Comparison of ENCODE assay signal across 8 cellular contexts in the genomic region with DNA sequence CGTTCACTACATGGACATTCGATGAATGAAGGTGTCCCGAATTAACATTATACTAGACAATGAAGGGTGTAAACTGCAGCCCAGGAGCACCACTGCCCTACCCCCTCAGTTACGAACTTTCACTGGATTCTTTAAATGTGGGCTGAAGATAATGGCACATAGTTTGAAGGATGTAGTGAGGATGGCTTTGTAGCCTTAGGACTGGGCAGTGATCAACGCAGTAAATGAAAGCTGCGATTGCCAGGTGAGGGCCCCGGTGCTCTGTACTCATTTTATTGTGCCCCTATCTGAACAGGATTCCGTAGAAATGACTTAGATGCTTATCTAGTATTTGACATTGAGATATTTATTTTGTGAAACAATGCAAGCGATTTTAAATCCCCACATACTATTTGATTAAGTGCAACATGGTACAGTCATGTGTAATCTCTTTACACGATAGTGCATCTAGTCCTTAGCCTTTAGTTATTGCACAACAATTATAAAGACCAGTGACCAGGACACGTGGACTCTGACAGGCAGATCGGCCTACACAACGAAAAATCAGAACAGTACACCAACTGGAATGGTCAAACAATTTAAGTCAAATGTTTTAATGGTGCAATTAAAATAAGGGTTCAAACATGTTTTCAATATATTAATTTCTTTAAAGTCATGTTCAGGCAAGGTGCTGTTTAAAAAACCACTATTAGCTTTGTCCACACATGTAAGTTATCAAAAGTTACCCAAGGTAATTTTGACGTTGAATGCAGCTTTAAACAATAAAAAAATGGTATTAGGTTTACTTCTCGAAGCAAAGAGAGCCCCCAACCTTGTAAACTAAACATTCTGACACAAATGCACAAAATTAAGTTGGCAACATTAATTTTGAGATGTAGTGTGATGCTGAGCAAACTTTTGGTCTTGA. TPM values are rescaled to one million over a fixed set of nuclear protein-coding genes. Genes with fewer than 3 reads are reported as not detected.
DNase-seq lines count a peak whose midpoint lies in the region; ATAC-seq and TF ChIP-seq lines count a peak whose summit lies in the region.

No MANE protein-coding gene starts in this region.

- no peak overlapping the region for H3K9ac ChIP-seq in parathyroid adenoma

- DNase-seq in NB4 (ENCODE audit: low read depth) (peak; percentile 54), dermis blood vessel endothelial cell (peak; percentile 40), NCI-H2196 (lab: John Stamatoyannopoulos, UW; ENCODE audit: unreplicated experiment) (no peak), NCI-H748 (lab: John Stamatoyannopoulos, UW; ENCODE audit: unreplicated experiment) (no peak), ureter (ENCODE audit: low spot score) (no peak)

- TF ChIP-seq CTCF in GM12875 (IDR thresholded peaks at IDR 0.05; ENCODE audit: borderline replicate concordance, insufficient read depth, low read depth, low read length), result no peak
- no peak for TF ChIP-seq CTCF in NB4 (IDR thresholded peaks at IDR 0.05; ENCODE audit: low read depth, low read length)
- TF ChIP-seq CTCF in parathyroid adenoma (IDR thresholded peaks at IDR 0.05), result no peak

- H3K36me3 ChIP-seq in parathyroid adenoma (ENCODE audit: control insufficient read depth, insufficient read depth, low read length), result no peaks in the 10 kb centered on the region

- H2AFZ ChIP-seq in parathyroid adenoma, result no peak overlapping the region

- H3K4me1 ChIP-seq in parathyroid adenoma, result peaks cover 20% of the 10 kb centered on the region

- H3K9me3 ChIP-seq in parathyroid adenoma (ENCODE audit: control insufficient read depth, low read length), result no peaks in the 10 kb centered on the region

- TF ChIP-seq POLR2A in NB4 (IDR thresholded peaks at IDR 0.05; ENCODE audit: extremely low read depth, insufficient read length), result peak; percentile 21

- H3K27me3 ChIP-seq in parathyroid adenoma (ENCODE audit: control insufficient read depth, insufficient read depth, low read length), result no peaks in the 10 kb centered on the region

- peak overlapping the region; percentile 87 for H3K4me2 ChIP-seq in parathyroid adenoma (ENCODE audit: low read length)

- H3K79me2 ChIP-seq in parathyroid adenoma, result no peaks in the 10 kb centered on the region

- H3K27ac ChIP-seq in parathyroid adenoma, result peak overlapping the region; percentile 98

- ATAC-seq in HG03045 (IDR thresholded peaks at IDR 0.05; ENCODE audit: unreplicated experiment), result no peak

- peak overlapping the region; percentile 88 for H3K4me3 ChIP-seq in GM12875 (ENCODE audit: low read depth, low read length)
- peak overlapping the region; percentile 99 for H3K4me3 ChIP-seq in NB4 (ENCODE audit: low read depth, low read length)
- H3K4me3 ChIP-seq in parathyroid adenoma (ENCODE audit: low read depth, low read length), result peak overlapping the region; percentile 84

RNA-seq across cellular contexts. Expression of a gene that starts 17.4 kb away (rescaled TPM):
- total RNA-seq in dermis blood vessel endothelial cell, result 17.5 and 20.4 TPM in 2 replicates
- 49.2 TPM for total RNA-seq in ureter

Comparison
In these comparisons a context has a peak if more than half of its experiments do, and no peak if none do; other contexts are left out.
1. DNase-seq: peak in NB4 (single experiment) and dermis blood vessel endothelial cell (single experiment); none in NCI-H2196 (single experiment), NCI-H748 (single experiment) and ureter (single experiment).
2. Peak in every context shown above with its lines, with median percentiles within 50 percentile points of each other: H3K4me3 ChIP-seq.